Comparison of ENCODE assay signal across 8 cellular contexts in genomic region chr12:52025301-52026172, GRCh38. TPM values are rescaled to one million over a fixed set of nuclear protein-coding genes. Genes with fewer than 3 reads are reported as not detected.
DNase-seq lines count a peak whose midpoint lies in the region; ATAC-seq and TF ChIP-seq lines count a peak whose summit lies in the region.

No MANE protein-coding gene starts in this region.

- no peaks in the 10 kb centered on the region for H3K9me3 ChIP-seq in MM.1S (replicated peaks; ENCODE audit: insufficient read depth, low read length)

- H4K20me1 ChIP-seq in MM.1S (ENCODE audit: insufficient read depth, low read length) = no peaks in the 10 kb centered on the region

- peak overlapping the region; percentile 95 for H3K4me2 ChIP-seq in MM.1S (ENCODE audit: low read depth, low read length)

- ATAC-seq in GM19455 (IDR thresholded peaks at IDR 0.05; ENCODE audit: unreplicated experiment) = peak; percentile 51
- peak; percentile 59 for ATAC-seq in stimulated activated naive CD8-positive, alpha-beta T cell treated with anti-CD3 and anti-CD28 coated beads, Interleukin-15, amount 100 ng/mL, for 72 hours

- peaks cover 39% of the 10 kb centered on the region for H3K4me1 Mint-ChIP-seq in neural crest cell
- H3K4me1 Mint-ChIP-seq in stimulated activated naive CD8-positive, alpha-beta T cell treated with anti-CD3 and anti-CD28 coated beads, Interleukin-15, amount 100 ng/mL, for 72 hours = peaks cover 44% of the 10 kb centered on the region

- H3K79me2 ChIP-seq in MM.1S (ENCODE audit: low read length) = no peaks in the 10 kb centered on the region

- peaks cover 6% of the 10 kb centered on the region for H3K4me1 ChIP-seq in MM.1S (ENCODE audit: low read length)

- H3K36me3 ChIP-seq in MM.1S (replicated peaks; ENCODE audit: insufficient read depth, low read length) = no peaks in the 10 kb centered on the region

- H3K9ac ChIP-seq in MM.1S (ENCODE audit: low read length) = peak overlapping the region; percentile 51; the same call in 1 of the 2 replicates

- peak overlapping the region; percentile 99 for H2AFZ ChIP-seq in MM.1S (ENCODE audit: low read length)

- TF ChIP-seq CTCF in MM.1S (IDR thresholded peaks at IDR 0.05; ENCODE audit: low read length) (peak; percentile 98), foreskin fibroblast (IDR thresholded peaks at IDR 0.05; ENCODE audit: low read depth, low read length) (peak; percentile 74), neural crest cell (conservative IDR thresholded peaks at IDR 0.05) (peak; percentile 100)

- H3F3A ChIP-seq in MM.1S (ENCODE audit: insufficient read depth, low read length) = no peaks in the 10 kb centered on the region

- H3K27ac ChIP-seq in MM.1S (ENCODE audit: low read length) = peak overlapping the region; percentile 49; the same call in 1 of the 2 replicates

- no peaks in the 10 kb centered on the region for H3K36me3 Mint-ChIP-seq in neural crest cell (ENCODE audit: low read depth)

- H3K9me3 Mint-ChIP-seq in neural crest cell = no peaks in the 10 kb centered on the region
- no peaks in the 10 kb centered on the region for H3K9me3 Mint-ChIP-seq in stimulated activated naive CD8-positive, alpha-beta T cell treated with anti-CD3 and anti-CD28 coated beads, Interleukin-15, amount 100 ng/mL, for 72 hours

- peaks cover 28% of the 10 kb centered on the region for H3K27me3 Mint-ChIP-seq in neural crest cell (ENCODE audit: low read depth)
- no peaks in the 10 kb centered on the region for H3K27me3 Mint-ChIP-seq in stimulated activated naive CD8-positive, alpha-beta T cell treated with anti-CD3 and anti-CD28 coated beads, Interleukin-15, amount 100 ng/mL, for 72 hours

- H3K27me3 ChIP-seq in MM.1S (replicated peaks; ENCODE audit: insufficient read depth, low read length) = peaks cover 32% of the 10 kb centered on the region

- H3K4me3 ChIP-seq in MM.1S (ENCODE audit: low read length) = peak overlapping the region; percentile 64
- H3K4me3 ChIP-seq in foreskin fibroblast (ENCODE audit: low read depth in 1 of 2, low read length in 2 of 2) = peak overlapping the region; percentile 38 to 53

- H3K27ac Mint-ChIP-seq in neural crest cell (ENCODE audit: unreplicated experiment) = peak overlapping the region; percentile 69
- H3K27ac Mint-ChIP-seq in stimulated activated naive CD8-positive, alpha-beta T cell treated with anti-CD3 and anti-CD28 coated beads, Interleukin-15, amount 100 ng/mL, for 72 hours = peak overlapping the region; percentile 91 to 97

- no peaks in the 10 kb centered on the region for H3K9me2 ChIP-seq in MM.1S (replicated peaks; ENCODE audit: insufficient read depth, low read length)

- DNase-seq in AG20443 (ENCODE audit: low spot score) (peak; percentile 86), MM.1S (peak; percentile 79), SHP77 (lab: John Stamatoyannopoulos, UW) (peak; percentile 73 to 81), foreskin fibroblast (peak; percentile 61 to 89), neural crest cell (ENCODE audit: low read depth, low spot score) (peak; percentile 94)
- peak; percentile 69 for DNase-seq in activated effector memory CD4-positive, alpha-beta T cell treated with Interleukin-2 at 50 U/mL for 16 hours
- DNase-seq in stimulated activated naive CD8-positive, alpha-beta T cell treated with anti-CD3 and anti-CD28 coated beads, Interleukin-15, amount 100 ng/mL, for 72 hours = peak; percentile 85 to 86

- peak overlapping the region; percentile 90 for H3K4me3 Mint-ChIP-seq in neural crest cell
- peak overlapping the region; percentile 85 to 91 for H3K4me3 Mint-ChIP-seq in stimulated activated naive CD8-positive, alpha-beta T cell treated with anti-CD3 and anti-CD28 coated beads, Interleukin-15, amount 100 ng/mL, for 72 hours

RNA-seq across cellular contexts. Expression of gene TAMALIN, which starts 18.8 kb away (rescaled TPM):
- 23.2 and 24.2 TPM in 2 replicates for total RNA-seq in neural crest cell

RNA-seq across cellular contexts. Expression of gene NR4A1, which starts 25.7 kb away (rescaled TPM):
- 51.0 and 52.8 TPM in 2 replicates for total RNA-seq in neural crest cell

RNA-seq across cellular contexts. Expression of gene ATG101, which starts 44.2 kb away (rescaled TPM):
- 32.1 and 34.3 TPM in 2 replicates for total RNA-seq in neural crest cell

RNA-seq across cellular contexts. Expression of gene SMIM41, which starts 54.0 kb away (rescaled TPM):
- not detected in 2 replicates for total RNA-seq in neural crest cell

Comparison
In these comparisons a context has a peak if more than half of its experiments do, and no peak if none do; other contexts are left out.
1. Peak in every context shown above with its lines: DNase-seq, ATAC-seq, H3K4me3 ChIP-seq and H3K27ac ChIP-seq.